In the genomic region with DNA sequence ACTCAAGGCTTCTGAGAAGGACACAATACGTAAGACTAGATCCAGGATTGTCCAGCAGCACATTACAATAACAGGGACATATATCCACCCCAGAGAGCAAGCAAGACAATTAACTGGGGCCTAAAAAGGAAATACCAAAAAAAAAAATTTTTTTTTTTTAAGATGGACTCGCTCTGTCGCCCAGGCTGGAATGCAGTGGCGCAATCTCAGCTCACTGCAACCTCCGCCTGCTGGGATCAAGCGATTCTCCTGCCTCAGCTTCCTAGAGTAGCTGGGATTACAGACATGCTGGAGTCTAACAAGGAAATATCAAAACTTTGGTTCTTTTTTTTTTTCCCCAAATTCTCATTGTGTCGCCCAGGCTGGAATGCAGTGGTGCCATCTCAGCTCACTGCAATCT, we compare ENCODE assay signal across 17 cellular contexts.
"Had no signal": no experiment of that assay in that cellular context is flagged by ENCODE, and none has a peak within 500 bp of the region (broad histone marks: within the 10 kb centered on the region; RNA-seq: fewer than 3 reads in every experiment).

No MANE protein-coding gene starts in this region.

- DNase-seq: effector memory CD4-positive, alpha-beta T cell; foreskin fibroblast; immature natural killer cell; left cardiac atrium; left ventricle myocardium inferior; naive thymus-derived CD4-positive, alpha-beta T cell; stimulated activated CD4-positive, alpha-beta T cell treated with anti-CD3 and anti-CD28 coated beads, Interleukin-2, amount 100 ng/mL, for 48 hours; stimulated activated naive CD4-positive, alpha-beta T cell treated with Interleukin-2 at 50 U/mL for 16 hours; thyroid gland; uterus had no signal

- H3K36me3 ChIP-seq: uterus had no signal

- ATAC-seq: gastroesophageal sphincter; left cardiac atrium; naive thymus-derived CD4-positive, alpha-beta T cell; sciatic nerve had no signal

- H3K4me1 Mint-ChIP-seq: immature natural killer cell had no signal

- H3K27me3 Mint-ChIP-seq: naive thymus-derived CD4-positive, alpha-beta T cell had no signal

- H3K4me3 ChIP-seq: esophagus muscularis mucosa, gastroesophageal sphincter, left ventricle myocardium inferior, skin epidermis, suprapubic skin, thyroid gland, upper lobe of left lung, uterus had no signal

- H3K9me3 ChIP-seq: esophagus muscularis mucosa, gastroesophageal sphincter, left ventricle myocardium inferior, suprapubic skin, thyroid gland, upper lobe of left lung, uterus had no signal

- H3K4me1 ChIP-seq: left ventricle myocardium inferior, suprapubic skin, thyroid gland, upper lobe of left lung, uterus had no signal

- H3K27ac ChIP-seq: epithelial cell of prostate, esophagus muscularis mucosa, gastroesophageal sphincter, left ventricle myocardium inferior, skin epidermis, suprapubic skin, thyroid gland, uterus had no signal

- H3K27me3 ChIP-seq: esophagus muscularis mucosa, gastroesophageal sphincter, suprapubic skin, thyroid gland, upper lobe of left lung, uterus had no signal

- H3K9me3 Mint-ChIP-seq: immature natural killer cell; naive thymus-derived CD4-positive, alpha-beta T cell had no signal

- H3K4me3 Mint-ChIP-seq: immature natural killer cell; naive thymus-derived CD4-positive, alpha-beta T cell had no signal
